In genomic region chr17:22507823-22508222, GRCh38 we compare ENCODE assay signal across 15 cellular contexts.
DNase-seq lines count a peak whose midpoint lies in the region; ATAC-seq and TF ChIP-seq lines count a peak whose summit lies in the region.
"Had no signal": no experiment of that assay in that cellular context is flagged by ENCODE, and none has a peak within 500 bp of the region (broad histone marks: within the 10 kb centered on the region; RNA-seq: fewer than 3 reads in every experiment).

No MANE protein-coding gene starts in this region.

- no peak overlapping the region for H3K4me3 Mint-ChIP-seq in WTC11
- H3K4me3 Mint-ChIP-seq: activated T-cell treated with anti-CD3 and anti-CD28 coated beads, Interleukin-2, amount 50 U/mL, for 4 hours had no signal

- H3K27ac Mint-ChIP-seq in WTC11: no peak overlapping the region

- H3K79me2 ChIP-seq in PC-3 (ENCODE audit: low read length): no peaks in the 10 kb centered on the region

- CTCF ChIA-PET in PC-3 (lab: Charles Lee) (no interaction called here), WTC11 (lab: Charles Lee) (no interaction called here)

- no peak overlapping the region for H2AFZ ChIP-seq in PC-3 (ENCODE audit: low read length)

- TF ChIP-seq CTCF in PC-3 (conservative IDR thresholded peaks at IDR 0.05; ENCODE audit: low read depth, low read length) (0 out of 2 replicates have a peak, but pooled peaks have one; percentile 17), WTC11 (IDR thresholded peaks at IDR 0.05) (no peak)

- POLR2A ChIA-PET in PC-3 (lab: Charles Lee; ENCODE audit: unreplicated experiment) (no interaction called here), WTC11 (lab: Charles Lee) (no interaction called here)

- H3K36me3 ChIP-seq in PC-3 (ENCODE audit: low read depth, low read length): no peaks in the 10 kb centered on the region
- H3K36me3 ChIP-seq: colonic mucosa had no signal

- no peaks in the 10 kb centered on the region for H3F3A ChIP-seq in PC-3 (ENCODE audit: low read length, unreplicated experiment)

- TF ChIP-seq EP300 in Ishikawa (IDR thresholded peaks at IDR 0.05; ENCODE audit: borderline replicate concordance): no peak

- H3K9ac ChIP-seq in PC-3 (ENCODE audit: low read length): no peak overlapping the region

- ATAC-seq in PC-3 (no peak), GM21423 (IDR thresholded peaks at IDR 0.05; ENCODE audit: unreplicated experiment) (no peak), esophagus mucosa (no peak), WTC11 (no peak)
- ATAC-seq: activated T-cell treated with anti-CD3 and anti-CD28 coated beads, Interleukin-2, amount 50 U/mL, for 4 hours; mucosa of descending colon had no signal

- no peak overlapping the region for H3K4me3 ChIP-seq in PC-3 (ENCODE audit: low read length)
- H3K4me3 ChIP-seq: colonic mucosa, mucosa of descending colon, smooth muscle cell had no signal

- H3K9me3 Mint-ChIP-seq in WTC11: peaks cover 52% of the 10 kb centered on the region

- H4K20me1 ChIP-seq in PC-3 (ENCODE audit: low read length): no peaks in the 10 kb centered on the region

- TF ChIP-seq RAD21 in Ishikawa (IDR thresholded peaks at IDR 0.05; ENCODE audit: low read depth): peak; percentile 24; the same call in 1 of the 2 replicates

- no peak overlapping the region for H3K27ac ChIP-seq in PC-3 (ENCODE audit: low read length)
- H3K27ac ChIP-seq: colonic mucosa, epithelial cell of prostate had no signal

- peaks cover 10% of the 10 kb centered on the region for H3K27me3 Mint-ChIP-seq in WTC11 (ENCODE audit: low read depth)

- H3K9me2 ChIP-seq in PC-3 (replicated peaks; ENCODE audit: low read length): no peaks in the 10 kb centered on the region

- no peak overlapping the region for H3K4me2 ChIP-seq in PC-3 (ENCODE audit: low read length)
- H3K4me2 ChIP-seq: smooth muscle cell had no signal

- H3K4me1 ChIP-seq in PC-3 (ENCODE audit: insufficient read depth, low read length): no peaks in the 10 kb centered on the region
- H3K4me1 ChIP-seq: colonic mucosa had no signal

- peaks cover 67% of the 10 kb centered on the region for H3K36me3 Mint-ChIP-seq in WTC11

- no TSS peak for BruUV-seq in PC-3 (replicated peaks; lab: Mats Ljungman, UMichigan)

- H3K9me3 ChIP-seq in PC-3 (ENCODE audit: low read length): 0 out of 2 replicates have a peak, but pooled peaks cover 4% of the 10 kb centered on the region
- H3K9me3 ChIP-seq: colonic mucosa had no signal

- no peaks in the 10 kb centered on the region for H3K4me1 Mint-ChIP-seq in WTC11

- peak; percentile 41 to 85 for DNase-seq in SHP77 (lab: John Stamatoyannopoulos, UW)
- DNase-seq in SHP77 treated with DMSO at 0.1 percent for 48 hours (lab: John Stamatoyannopoulos, UW): no peak
- DNase-seq in PC-3: peak; percentile 3
- DNase-seq in medulla oblongata (ENCODE audit: extremely low spot score): peak; percentile 14
- no peak for DNase-seq in WTC11 (ENCODE audit: low spot score)
- DNase-seq: activated T-cell treated with anti-CD3 and anti-CD28 coated beads, Interleukin-2, amount 50 U/mL, for 4 hours; colonic mucosa; kidney glomerular epithelial cell; mucosa of descending colon; NCI-H1417 treated with DMSO at 0.1 percent for 48 hours had no signal

- no peaks in the 10 kb centered on the region for H3K27me3 ChIP-seq in PC-3 (ENCODE audit: low read length)
- H3K27me3 ChIP-seq: colonic mucosa had no signal

- intact Hi-C loops in PC-3 (cut with micrococcal nuclease): no loop called here

TF ChIP-seq in Ishikawa, 13 proteins besides CTCF, POLR2A, EP300 and RAD21:
- TF ChIP-seq USF1 (IDR thresholded peaks at IDR 0.05) (no peak), YY1 (IDR thresholded peaks at IDR 0.05; ENCODE audit: low read depth) (no peak), TAF1 (IDR thresholded peaks at IDR 0.05; ENCODE audit: low read depth) (no peak), EGR1 (IDR thresholded peaks at IDR 0.05) (no peak), TEAD4 (IDR thresholded peaks at IDR 0.05) (no peak), CREB1 (IDR thresholded peaks at IDR 0.05; ENCODE audit: low read depth) (no peak), CEBPB (IDR thresholded peaks at IDR 0.05) (no peak), TCF12 (IDR thresholded peaks at IDR 0.05; ENCODE audit: low read depth) (no peak), NFIC (IDR thresholded peaks at IDR 0.05) (no peak)

TF ChIP-seq in WTC11, 78 proteins besides CTCF, POLR2A, EP300 and RAD21:
- no peak for TF ChIP-seq ZNF219 (CRISPR knock-in tag; IDR thresholded peaks at IDR 0.05; ENCODE audit: borderline replicate concordance)
- no peak for TF ChIP-seq ATF3 (CRISPR knock-in tag; conservative IDR thresholded peaks at IDR 0.05)
- no peak for TF ChIP-seq ZNF121 (CRISPR knock-in tag; IDR thresholded peaks at IDR 0.05)
- no peak for TF ChIP-seq FOXJ3 (CRISPR knock-in tag; IDR thresholded peaks at IDR 0.05; ENCODE audit: borderline replicate concordance)
- no peak for TF ChIP-seq JUN (CRISPR knock-in tag; IDR thresholded peaks at IDR 0.05)
- TF ChIP-seq ZBTB21 (CRISPR knock-in tag; IDR thresholded peaks at IDR 0.05; ENCODE audit: borderline replicate concordance): no peak
- TF ChIP-seq ZNF671 (CRISPR knock-in tag; IDR thresholded peaks at IDR 0.05): no peak
- no peak for TF ChIP-seq STAT6 (CRISPR knock-in tag; conservative IDR thresholded peaks at IDR 0.05; ENCODE audit: low read depth)
- TF ChIP-seq USF1 (CRISPR knock-in tag; IDR thresholded peaks at IDR 0.05): no peak
- TF ChIP-seq ZNF396 (CRISPR knock-in tag; IDR thresholded peaks at IDR 0.05; ENCODE audit: borderline replicate concordance): no peak
- no peak for TF ChIP-seq NR1H2 (CRISPR knock-in tag; IDR thresholded peaks at IDR 0.05)

Comparison
In these comparisons a context has a peak if more than half of its experiments do, and no peak if none do; other contexts are left out.
1. DNase-seq: peak in SHP77 (2 of 2), PC-3 (single experiment) and medulla oblongata (single experiment); none in SHP77 treated with DMSO at 0.1 percent for 48 hours (single experiment) and WTC11 (single experiment).